ENCODE assay signal across 8 cellular contexts in the genomic region with DNA sequence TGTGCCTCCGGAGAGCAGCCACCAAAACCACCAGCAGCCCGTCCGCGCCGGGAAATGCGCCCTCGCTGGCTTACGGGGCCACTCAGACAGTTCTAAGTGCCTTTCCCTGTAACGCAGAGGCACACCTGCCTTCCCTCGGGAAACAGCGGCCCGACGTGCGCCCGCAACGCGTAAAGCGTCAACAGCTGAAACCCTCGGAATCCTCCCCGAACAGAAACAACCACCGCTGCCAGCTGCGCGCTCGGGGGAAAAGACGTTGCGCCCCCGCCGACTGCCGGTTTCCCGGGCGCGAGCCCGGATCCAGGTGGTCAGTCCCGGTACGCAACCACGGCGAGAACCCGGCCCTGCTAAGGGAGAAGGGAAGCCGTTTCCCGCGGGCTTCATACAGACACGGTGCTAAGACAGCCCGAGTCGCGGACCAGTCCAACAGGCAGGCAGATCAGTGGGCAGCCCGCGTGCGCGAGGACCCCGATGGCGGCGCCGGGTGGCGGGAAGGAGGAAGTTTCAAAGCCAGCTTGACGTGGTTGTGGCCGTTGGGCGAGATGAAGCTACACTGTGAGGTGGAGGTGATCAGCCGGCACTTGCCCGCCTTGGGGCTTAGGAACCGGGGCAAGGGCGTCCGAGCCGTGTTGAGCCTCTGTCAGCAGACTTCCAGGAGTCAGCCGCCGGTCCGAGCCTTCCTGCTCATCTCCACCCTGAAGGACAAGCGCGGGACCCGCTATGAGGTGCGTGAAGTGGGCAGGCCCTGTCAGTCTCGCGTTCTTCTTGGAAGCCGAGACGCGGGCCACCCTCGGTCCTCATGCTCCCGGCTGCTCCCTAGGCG. TPM values are rescaled to one million over a fixed set of nuclear protein-coding genes. Genes with fewer than 3 reads are reported as not detected.
DNase-seq lines count a peak whose midpoint lies in the region; ATAC-seq and TF ChIP-seq lines count a peak whose summit lies in the region.

A gene with protein sequence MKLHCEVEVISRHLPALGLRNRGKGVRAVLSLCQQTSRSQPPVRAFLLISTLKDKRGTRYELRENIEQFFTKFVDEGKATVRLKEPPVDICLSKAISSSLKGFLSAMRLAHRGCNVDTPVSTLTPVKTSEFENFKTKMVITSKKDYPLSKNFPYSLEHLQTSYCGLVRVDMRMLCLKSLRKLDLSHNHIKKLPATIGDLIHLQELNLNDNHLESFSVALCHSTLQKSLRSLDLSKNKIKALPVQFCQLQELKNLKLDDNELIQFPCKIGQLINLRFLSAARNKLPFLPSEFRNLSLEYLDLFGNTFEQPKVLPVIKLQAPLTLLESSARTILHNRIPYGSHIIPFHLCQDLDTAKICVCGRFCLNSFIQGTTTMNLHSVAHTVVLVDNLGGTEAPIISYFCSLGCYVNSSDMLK (plus strand): TSS at position 462 of the 823 bp plus-strand sequence. CDS start 81 bp downstream, at position 543.

- ATAC-seq in stimulated activated naive CD8-positive, alpha-beta T cell treated with anti-CD3 and anti-CD28 coated beads, Interleukin-15, amount 100 ng/mL, for 72 hours = peak; percentile 89

- peak within 1 kb of the TSS; percentile 96 for H3K27ac ChIP-seq in RWPE1
- peak within 1 kb of the TSS; percentile 84 for H3K27ac ChIP-seq in neural cell (ENCODE audit: low read length)

- no peaks in the 10 kb centered on the region for H3F3A ChIP-seq in neural cell (ENCODE audit: insufficient read depth, low read length, poor library complexity, severe bottlenecking)

- H3K9me2 ChIP-seq in neural cell (ENCODE audit: insufficient read depth, low read length) = no peaks in the 10 kb centered on the region

- peak within 1 kb of the TSS; percentile 80 for H3K4me2 ChIP-seq in neural cell (ENCODE audit: low read length)

- H3K27me3 Mint-ChIP-seq in stimulated activated naive CD8-positive, alpha-beta T cell treated with anti-CD3 and anti-CD28 coated beads, Interleukin-15, amount 100 ng/mL, for 72 hours = no peaks in the 10 kb centered on the region

- no peaks in the 10 kb centered on the region for H3K36me3 ChIP-seq in neural cell (ENCODE audit: insufficient read depth, low read length)

- POLR2A ChIA-PET in RWPE1 (lab: Yijun Ruan, JAX; ENCODE audit: low non-redundant PET) = interaction anchor here (0.6 to 1.4 kb wide), 4 partner anchors 11 to 35 kb away, joined by 3 to 10 read pairs (median 5); a partner anchor contains a TSS

- peak within 1 kb of the TSS; percentile 97 to 100 for H3K27ac Mint-ChIP-seq in stimulated activated naive CD8-positive, alpha-beta T cell treated with anti-CD3 and anti-CD28 coated beads, Interleukin-15, amount 100 ng/mL, for 72 hours

- no peaks in the 10 kb centered on the region for H3K9me3 ChIP-seq in neural cell (ENCODE audit: low read length)

- H3K4me1 Mint-ChIP-seq in stimulated activated naive CD8-positive, alpha-beta T cell treated with anti-CD3 and anti-CD28 coated beads, Interleukin-15, amount 100 ng/mL, for 72 hours = peaks cover 41% of the 10 kb centered on the region

- TF ChIP-seq CTCF in LNCaP clone FGC (IDR thresholded peaks at IDR 0.05; ENCODE audit: control insufficient read depth, extremely low read depth, insufficient read depth) = no peak
- no peak for TF ChIP-seq CTCF in RWPE1 (conservative IDR thresholded peaks at IDR 0.05; ENCODE audit: low read depth)
- TF ChIP-seq CTCF in fibroblast of the aortic adventitia (IDR thresholded peaks at IDR 0.05; ENCODE audit: insufficient read depth, low read length) = no peak
- TF ChIP-seq CTCF in neural cell (IDR thresholded peaks at IDR 0.05; ENCODE audit: poor library complexity, severe bottlenecking) = peak; percentile 35

- H3K27me3 ChIP-seq in neural cell (ENCODE audit: insufficient read depth, low read depth, low read length) = no peaks in the 10 kb centered on the region

- H4K20me1 ChIP-seq in neural cell (ENCODE audit: insufficient read depth) = no peaks in the 10 kb centered on the region

- CTCF ChIA-PET in RWPE1 (lab: Yijun Ruan, JAX) = interaction anchor here (0.6 to 1.4 kb wide), 3 partner anchors 12 to 154 kb away, joined by 3 to 7 read pairs (median 3); no protein-coding TSS in a partner anchor

- peak; percentile 72 for TF ChIP-seq EP300 in neural cell (conservative IDR thresholded peaks at IDR 0.05; ENCODE audit: poor library complexity, severe bottlenecking)

- TF ChIP-seq RAD21 in neural cell (conservative IDR thresholded peaks at IDR 0.05) = peak; percentile 42

- H3K4me3 ChIP-seq in LNCaP clone FGC (ENCODE audit: low read depth, low read length) (peak within 1 kb of the TSS; percentile 80), fibroblast of the aortic adventitia (ENCODE audit: low read depth, low read length) (peak within 1 kb of the TSS; percentile 99), neural cell (ENCODE audit: low read length) (peak within 1 kb of the TSS; percentile 98)

- peak within 1 kb of the TSS; percentile 91 for H2AFZ ChIP-seq in neural cell (ENCODE audit: low read depth, low read length)

- H3K9ac ChIP-seq in neural cell (ENCODE audit: low read length) = peak within 1 kb of the TSS; percentile 81

- H3K4me3 Mint-ChIP-seq in stimulated activated naive CD8-positive, alpha-beta T cell treated with anti-CD3 and anti-CD28 coated beads, Interleukin-15, amount 100 ng/mL, for 72 hours = peak within 1 kb of the TSS; percentile 87 to 97

- no peaks in the 10 kb centered on the region for H3K79me2 ChIP-seq in neural cell (replicated peaks; ENCODE audit: insufficient read depth, low read length)

- peak; percentile 87 for DNase-seq in EH (ENCODE audit: low read depth)
- DNase-seq in GOT3 (lab: John Stamatoyannopoulos, UW) = peak; percentile 51
- DNase-seq in LNCaP clone FGC (ENCODE audit: low read depth) = peak; percentile 62
- peak; percentile 67 for DNase-seq in RWPE1 (ENCODE audit: low spot score)
- peak; percentile 95 for DNase-seq in activated effector memory CD4-positive, alpha-beta T cell treated with anti-CD3 and anti-CD28 coated beads, Interleukin-2, amount 50 U/mL, for 16 hours
- DNase-seq in fibroblast of the aortic adventitia (ENCODE audit: low read depth) = peak; percentile 76
- peak; percentile 87 to 92 for DNase-seq in stimulated activated naive CD8-positive, alpha-beta T cell treated with anti-CD3 and anti-CD28 coated beads, Interleukin-15, amount 100 ng/mL, for 72 hours

- no peaks in the 10 kb centered on the region for H3K9me3 Mint-ChIP-seq in stimulated activated naive CD8-positive, alpha-beta T cell treated with anti-CD3 and anti-CD28 coated beads, Interleukin-15, amount 100 ng/mL, for 72 hours

TF ChIP-seq in neural cell, 6 proteins besides CTCF, POLR2A, EP300 and RAD21:
- peak; percentile 92 for TF ChIP-seq MXI1 (conservative IDR thresholded peaks at IDR 0.05; ENCODE audit: poor library complexity, severe bottlenecking)
- TF ChIP-seq SMC3 (conservative IDR thresholded peaks at IDR 0.05; ENCODE audit: poor library complexity) = peak; percentile 58
- peak; percentile 37 for TF ChIP-seq TAF1 (IDR thresholded peaks at IDR 0.05; ENCODE audit: low read depth)
- TF ChIP-seq POLR2AphosphoS5 (IDR thresholded peaks at IDR 0.05) = peak; percentile 64
- TF ChIP-seq EZH2 (IDR thresholded peaks at IDR 0.05; ENCODE audit: borderline replicate concordance, insufficient read depth, low read length, poor library complexity, severe bottlenecking) = no peak
- TF ChIP-seq, protein P1, sequence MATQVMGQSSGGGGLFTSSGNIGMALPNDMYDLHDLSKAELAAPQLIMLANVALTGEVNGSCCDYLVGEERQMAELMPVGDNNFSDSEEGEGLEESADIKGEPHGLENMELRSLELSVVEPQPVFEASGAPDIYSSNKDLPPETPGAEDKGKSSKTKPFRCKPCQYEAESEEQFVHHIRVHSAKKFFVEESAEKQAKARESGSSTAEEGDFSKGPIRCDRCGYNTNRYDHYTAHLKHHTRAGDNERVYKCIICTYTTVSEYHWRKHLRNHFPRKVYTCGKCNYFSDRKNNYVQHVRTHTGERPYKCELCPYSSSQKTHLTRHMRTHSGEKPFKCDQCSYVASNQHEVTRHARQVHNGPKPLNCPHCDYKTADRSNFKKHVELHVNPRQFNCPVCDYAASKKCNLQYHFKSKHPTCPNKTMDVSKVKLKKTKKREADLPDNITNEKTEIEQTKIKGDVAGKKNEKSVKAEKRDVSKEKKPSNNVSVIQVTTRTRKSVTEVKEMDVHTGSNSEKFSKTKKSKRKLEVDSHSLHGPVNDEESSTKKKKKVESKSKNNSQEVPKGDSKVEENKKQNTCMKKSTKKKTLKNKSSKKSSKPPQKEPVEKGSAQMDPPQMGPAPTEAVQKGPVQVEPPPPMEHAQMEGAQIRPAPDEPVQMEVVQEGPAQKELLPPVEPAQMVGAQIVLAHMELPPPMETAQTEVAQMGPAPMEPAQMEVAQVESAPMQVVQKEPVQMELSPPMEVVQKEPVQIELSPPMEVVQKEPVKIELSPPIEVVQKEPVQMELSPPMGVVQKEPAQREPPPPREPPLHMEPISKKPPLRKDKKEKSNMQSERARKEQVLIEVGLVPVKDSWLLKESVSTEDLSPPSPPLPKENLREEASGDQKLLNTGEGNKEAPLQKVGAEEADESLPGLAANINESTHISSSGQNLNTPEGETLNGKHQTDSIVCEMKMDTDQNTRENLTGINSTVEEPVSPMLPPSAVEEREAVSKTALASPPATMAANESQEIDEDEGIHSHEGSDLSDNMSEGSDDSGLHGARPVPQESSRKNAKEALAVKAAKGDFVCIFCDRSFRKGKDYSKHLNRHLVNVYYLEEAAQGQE (IDR thresholded peaks at IDR 0.05; ENCODE audit: borderline replicate concordance) = peak; percentile 74

RNA-seq across cellular contexts. Expression of the gene that starts here (rescaled TPM):
- total RNA-seq in fibroblast of the aortic adventitia (ENCODE audit: low replicate concordance) = 10.6 and 33.4 TPM in 2 replicates
- polyA plus RNA-seq in neural cell = 4.4 TPM in 2 replicates
- polyA minus RNA-seq in neural cell = 10.4 and 12.4 TPM in 2 replicates

Comparison
In these comparisons a context has a peak if more than half of its experiments do, and no peak if none do; other contexts are left out.
1. Peak in every context shown above with its lines: DNase-seq, ATAC-seq, H3K4me3 ChIP-seq and H3K27ac ChIP-seq.